ENCODE assay signal across 1 cellular context in the genomic region with DNA sequence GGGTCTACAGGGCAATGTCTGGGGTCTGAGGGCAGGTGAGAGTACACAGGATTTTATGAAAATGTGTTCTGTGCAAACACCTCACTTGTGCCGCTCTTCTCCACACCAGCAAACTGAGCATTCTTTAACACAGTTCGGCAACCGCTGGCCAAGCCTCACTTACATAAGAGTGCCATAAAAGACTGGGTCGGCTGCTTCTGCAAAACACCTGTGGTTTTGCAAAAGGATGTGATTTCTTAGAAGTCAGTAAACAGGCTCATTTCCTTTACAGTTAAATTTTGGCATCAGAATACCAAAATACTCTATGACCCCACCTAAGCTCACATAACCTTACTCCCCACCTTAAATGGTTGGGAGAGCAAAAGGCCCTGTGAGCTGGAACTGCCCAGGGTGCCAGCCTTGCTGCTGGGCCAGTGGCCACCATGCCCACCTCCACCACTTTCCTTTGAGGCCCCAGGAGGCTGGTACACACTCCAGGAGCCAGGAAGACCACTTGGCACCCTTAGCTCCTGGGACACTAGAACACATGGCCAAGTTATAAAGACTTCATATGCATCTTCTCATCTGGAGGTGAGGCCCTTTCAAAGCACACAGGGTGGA.
TF ChIP-seq lines count a peak whose summit lies in the region.

No MANE protein-coding gene starts in this region.

TF ChIP-seq in WTC11, 78 proteins besides CTCF, POLR2A, EP300 and RAD21 (continued from another document):
- TF ChIP-seq NFATC4 (CRISPR knock-in tag; IDR thresholded peaks at IDR 0.05) (no peak), SMAD3 (CRISPR knock-in tag; IDR thresholded peaks at IDR 0.05; ENCODE audit: borderline replicate concordance) (no peak), ZNF416 (CRISPR knock-in tag; IDR thresholded peaks at IDR 0.05) (no peak), OVOL2 (CRISPR knock-in tag; IDR thresholded peaks at IDR 0.05; ENCODE audit: borderline replicate concordance) (no peak), ZNF396 (CRISPR knock-in tag; IDR thresholded peaks at IDR 0.05; ENCODE audit: borderline replicate concordance) (no peak)
- TF ChIP-seq, protein P1, sequence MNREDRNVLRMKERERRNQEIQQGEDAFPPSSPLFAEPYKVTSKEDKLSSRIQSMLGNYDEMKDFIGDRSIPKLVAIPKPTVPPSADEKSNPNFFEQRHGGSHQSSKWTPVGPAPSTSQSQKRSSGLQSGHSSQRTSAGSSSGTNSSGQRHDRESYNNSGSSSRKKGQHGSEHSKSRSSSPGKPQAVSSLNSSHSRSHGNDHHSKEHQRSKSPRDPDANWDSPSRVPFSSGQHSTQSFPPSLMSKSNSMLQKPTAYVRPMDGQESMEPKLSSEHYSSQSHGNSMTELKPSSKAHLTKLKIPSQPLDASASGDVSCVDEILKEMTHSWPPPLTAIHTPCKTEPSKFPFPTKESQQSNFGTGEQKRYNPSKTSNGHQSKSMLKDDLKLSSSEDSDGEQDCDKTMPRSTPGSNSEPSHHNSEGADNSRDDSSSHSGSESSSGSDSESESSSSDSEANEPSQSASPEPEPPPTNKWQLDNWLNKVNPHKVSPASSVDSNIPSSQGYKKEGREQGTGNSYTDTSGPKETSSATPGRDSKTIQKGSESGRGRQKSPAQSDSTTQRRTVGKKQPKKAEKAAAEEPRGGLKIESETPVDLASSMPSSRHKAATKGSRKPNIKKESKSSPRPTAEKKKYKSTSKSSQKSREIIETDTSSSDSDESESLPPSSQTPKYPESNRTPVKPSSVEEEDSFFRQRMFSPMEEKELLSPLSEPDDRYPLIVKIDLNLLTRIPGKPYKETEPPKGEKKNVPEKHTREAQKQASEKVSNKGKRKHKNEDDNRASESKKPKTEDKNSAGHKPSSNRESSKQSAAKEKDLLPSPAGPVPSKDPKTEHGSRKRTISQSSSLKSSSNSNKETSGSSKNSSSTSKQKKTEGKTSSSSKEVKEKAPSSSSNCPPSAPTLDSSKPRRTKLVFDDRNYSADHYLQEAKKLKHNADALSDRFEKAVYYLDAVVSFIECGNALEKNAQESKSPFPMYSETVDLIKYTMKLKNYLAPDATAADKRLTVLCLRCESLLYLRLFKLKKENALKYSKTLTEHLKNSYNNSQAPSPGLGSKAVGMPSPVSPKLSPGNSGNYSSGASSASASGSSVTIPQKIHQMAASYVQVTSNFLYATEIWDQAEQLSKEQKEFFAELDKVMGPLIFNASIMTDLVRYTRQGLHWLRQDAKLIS (CRISPR knock-in tag; IDR thresholded peaks at IDR 0.05; ENCODE audit: borderline replicate concordance) = no peak
- TF ChIP-seq, protein P2, sequence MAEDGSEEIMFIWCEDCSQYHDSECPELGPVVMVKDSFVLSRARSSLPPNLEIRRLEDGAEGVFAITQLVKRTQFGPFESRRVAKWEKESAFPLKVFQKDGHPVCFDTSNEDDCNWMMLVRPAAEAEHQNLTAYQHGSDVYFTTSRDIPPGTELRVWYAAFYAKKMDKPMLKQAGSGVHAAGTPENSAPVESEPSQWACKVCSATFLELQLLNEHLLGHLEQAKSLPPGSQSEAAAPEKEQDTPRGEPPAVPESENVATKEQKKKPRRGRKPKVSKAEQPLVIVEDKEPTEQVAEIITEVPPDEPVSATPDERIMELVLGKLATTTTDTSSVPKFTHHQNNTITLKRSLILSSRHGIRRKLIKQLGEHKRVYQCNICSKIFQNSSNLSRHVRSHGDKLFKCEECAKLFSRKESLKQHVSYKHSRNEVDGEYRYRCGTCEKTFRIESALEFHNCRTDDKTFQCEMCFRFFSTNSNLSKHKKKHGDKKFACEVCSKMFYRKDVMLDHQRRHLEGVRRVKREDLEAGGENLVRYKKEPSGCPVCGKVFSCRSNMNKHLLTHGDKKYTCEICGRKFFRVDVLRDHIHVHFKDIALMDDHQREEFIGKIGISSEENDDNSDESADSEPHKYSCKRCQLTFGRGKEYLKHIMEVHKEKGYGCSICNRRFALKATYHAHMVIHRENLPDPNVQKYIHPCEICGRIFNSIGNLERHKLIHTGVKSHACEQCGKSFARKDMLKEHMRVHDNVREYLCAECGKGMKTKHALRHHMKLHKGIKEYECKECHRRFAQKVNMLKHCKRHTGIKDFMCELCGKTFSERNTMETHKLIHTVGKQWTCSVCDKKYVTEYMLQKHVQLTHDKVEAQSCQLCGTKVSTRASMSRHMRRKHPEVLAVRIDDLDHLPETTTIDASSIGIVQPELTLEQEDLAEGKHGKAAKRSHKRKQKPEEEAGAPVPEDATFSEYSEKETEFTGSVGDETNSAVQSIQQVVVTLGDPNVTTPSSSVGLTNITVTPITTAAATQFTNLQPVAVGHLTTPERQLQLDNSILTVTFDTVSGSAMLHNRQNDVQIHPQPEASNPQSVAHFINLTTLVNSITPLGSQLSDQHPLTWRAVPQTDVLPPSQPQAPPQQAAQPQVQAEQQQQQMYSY (CRISPR knock-in tag; IDR thresholded peaks at IDR 0.05) = no peak
- TF ChIP-seq, protein P3, sequence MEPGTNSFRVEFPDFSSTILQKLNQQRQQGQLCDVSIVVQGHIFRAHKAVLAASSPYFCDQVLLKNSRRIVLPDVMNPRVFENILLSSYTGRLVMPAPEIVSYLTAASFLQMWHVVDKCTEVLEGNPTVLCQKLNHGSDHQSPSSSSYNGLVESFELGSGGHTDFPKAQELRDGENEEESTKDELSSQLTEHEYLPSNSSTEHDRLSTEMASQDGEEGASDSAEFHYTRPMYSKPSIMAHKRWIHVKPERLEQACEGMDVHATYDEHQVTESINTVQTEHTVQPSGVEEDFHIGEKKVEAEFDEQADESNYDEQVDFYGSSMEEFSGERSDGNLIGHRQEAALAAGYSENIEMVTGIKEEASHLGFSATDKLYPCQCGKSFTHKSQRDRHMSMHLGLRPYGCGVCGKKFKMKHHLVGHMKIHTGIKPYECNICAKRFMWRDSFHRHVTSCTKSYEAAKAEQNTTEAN (CRISPR knock-in tag; IDR thresholded peaks at IDR 0.05) = no peak
- TF ChIP-seq, protein P4, sequence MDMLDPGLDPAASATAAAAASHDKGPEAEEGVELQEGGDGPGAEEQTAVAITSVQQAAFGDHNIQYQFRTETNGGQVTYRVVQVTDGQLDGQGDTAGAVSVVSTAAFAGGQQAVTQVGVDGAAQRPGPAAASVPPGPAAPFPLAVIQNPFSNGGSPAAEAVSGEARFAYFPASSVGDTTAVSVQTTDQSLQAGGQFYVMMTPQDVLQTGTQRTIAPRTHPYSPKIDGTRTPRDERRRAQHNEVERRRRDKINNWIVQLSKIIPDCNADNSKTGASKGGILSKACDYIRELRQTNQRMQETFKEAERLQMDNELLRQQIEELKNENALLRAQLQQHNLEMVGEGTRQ (CRISPR knock-in tag; IDR thresholded peaks at IDR 0.05) = no peak
- TF ChIP-seq, protein P5, sequence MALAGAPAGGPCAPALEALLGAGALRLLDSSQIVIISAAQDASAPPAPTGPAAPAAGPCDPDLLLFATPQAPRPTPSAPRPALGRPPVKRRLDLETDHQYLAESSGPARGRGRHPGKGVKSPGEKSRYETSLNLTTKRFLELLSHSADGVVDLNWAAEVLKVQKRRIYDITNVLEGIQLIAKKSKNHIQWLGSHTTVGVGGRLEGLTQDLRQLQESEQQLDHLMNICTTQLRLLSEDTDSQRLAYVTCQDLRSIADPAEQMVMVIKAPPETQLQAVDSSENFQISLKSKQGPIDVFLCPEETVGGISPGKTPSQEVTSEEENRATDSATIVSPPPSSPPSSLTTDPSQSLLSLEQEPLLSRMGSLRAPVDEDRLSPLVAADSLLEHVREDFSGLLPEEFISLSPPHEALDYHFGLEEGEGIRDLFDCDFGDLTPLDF (CRISPR knock-in tag; IDR thresholded peaks at IDR 0.05) = no peak
